In genomic region chr17:29005936-29006438, GRCh38 we compare ENCODE assay signal across 8 cellular contexts. TPM values are rescaled to one million over a fixed set of nuclear protein-coding genes. Genes with fewer than 3 reads are reported as not detected.
DNase-seq lines count a peak whose midpoint lies in the region; ATAC-seq, FAIRE-seq and TF ChIP-seq lines count a peak whose summit lies in the region.

Gene SEZ6, minus strand, starts transcription at chr17:29006033. Its CDS starts 164 bp downstream, at chr17:29005869.

- no peak for FAIRE-seq in kidney (lab: Jason Lieb, UNC)

- no peaks in the 10 kb centered on the region for H3K36me3 ChIP-seq in kidney (ENCODE audit: control insufficient read depth in 1 of 2, insufficient read depth in 2 of 2, low read length in 2 of 2)

- H3K9ac ChIP-seq in kidney (ENCODE audit: low read length in 2 of 2) = no peak within 1 kb of the TSS

- no peak within 1 kb of the TSS for H3K4me3 ChIP-seq in kidney (ENCODE audit: low read length in 2 of 2)

- peak; percentile 81 for DNase-seq in ELF-1 (ENCODE audit: low read depth, low spot score)
- DNase-seq in NCI-H1930 (lab: John Stamatoyannopoulos, UW) = peak; percentile 47 to 52
- DNase-seq in central memory CD4-positive, alpha-beta T cell = peak; percentile 39
- peak; percentile 89 for DNase-seq in kidney
- DNase-seq in stimulated activated CD4-positive, alpha-beta T cell treated with anti-CD3 and anti-CD28 coated beads, Interleukin-1b, Interleukin-23, amount 100 ng/mL, for 4 hours (ENCODE audit: low read depth in 2 of 2) = peak; percentile 36 to 70

- TF ChIP-seq CTCF in kidney (IDR thresholded peaks at IDR 0.05; ENCODE audit: borderline replicate concordance, extremely low read depth, insufficient read depth) = no peak

- intact Hi-C loops in kidney (cut with DNase I) = no loop called here

- no peak within 1 kb of the TSS for H3K27ac ChIP-seq in kidney (ENCODE audit: low read depth in 2 of 2, low read length in 2 of 2)

- peak; percentile 63 to 77 for ATAC-seq in activated CD4-positive, CD25-positive, alpha-beta regulatory T cell treated with anti-CD3 and anti-CD28 coated beads, Interleukin-2, amount 50 U/mL, for 24 hours
- ATAC-seq in HG03175 (IDR thresholded peaks at IDR 0.05; ENCODE audit: unreplicated experiment) (no peak), GM21360 (IDR thresholded peaks at IDR 0.05; ENCODE audit: unreplicated experiment) (no peak)

- no peaks in the 10 kb centered on the region for H3K9me3 ChIP-seq in kidney (ENCODE audit: control insufficient read depth in 1 of 2, low read length in 2 of 2)

- H3K4me1 ChIP-seq in kidney (ENCODE audit: control insufficient read depth in 1 of 2, insufficient read depth in 1 of 2, low read depth in 1 of 2, low read length in 2 of 2) = peaks cover 0 to 4% of the 10 kb centered on the region in 2 donors

RNA-seq across cellular contexts. Expression of gene SEZ6, which starts in this region (rescaled TPM):
- not detected for total RNA-seq in kidney
- polyA plus RNA-seq in kidney (ENCODE audit: insufficient read depth, low read depth, low replicate concordance) = not detected

Comparison
In these comparisons a context has a peak if more than half of its experiments do, and no peak if none do; other contexts are left out.
1. Peak in DNase-seq in kidney; RNA of the gene not detected or under 1 TPM.
2. DNase-seq: peak in every context shown above with its lines; median percentile 89 in kidney; 81 in ELF-1; 53 in stimulated activated CD4-positive, alpha-beta T cell treated with anti-CD3 and anti-CD28 coated beads, Interleukin-1b, Interleukin-23, amount 100 ng/mL, for 4 hours; 50 in NCI-H1930; 39 in central memory CD4-positive, alpha-beta T cell.
3. ATAC-seq: peak in activated CD4-positive, CD25-positive, alpha-beta regulatory T cell treated with anti-CD3 and anti-CD28 coated beads, Interleukin-2, amount 50 U/mL, for 24 hours (2 of 2); none in HG03175 (single experiment) and GM21360 (single experiment).